Comparison of ENCODE assay signal across 8 cellular contexts in genomic region chr10:109956454-109957091, GRCh38. TPM values are rescaled to one million over a fixed set of nuclear protein-coding genes. Genes with fewer than 3 reads are reported as not detected.
A peak's percentile ranks its signal among the peaks of the same experiment; 100 is the strongest.
DNase-seq lines count a peak whose midpoint lies in the region; ATAC-seq and TF ChIP-seq lines count a peak whose summit lies in the region.

No MANE protein-coding gene starts in this region.

- no peak overlapping the region for H3K27ac ChIP-seq in A673 (ENCODE audit: low read depth, low read length, poor library complexity, severe bottlenecking)

- no peaks in the 10 kb centered on the region for H3K27me3 ChIP-seq in A673 (replicated peaks; ENCODE audit: insufficient read depth, low read depth, low read length, poor library complexity)

- H3K27ac Mint-ChIP-seq in T-helper 17 cell (no peak overlapping the region), glutamatergic neuron (ENCODE audit: unreplicated experiment) (no peak overlapping the region)

- intact Hi-C loops in A673 (cut with micrococcal nuclease; ENCODE audit: unreplicated experiment): no loop called here

- H3K4me3 ChIP-seq in A673 (ENCODE audit: low read depth, low read length, poor library complexity, severe bottlenecking): no peak overlapping the region

- H3K4me1 ChIP-seq in A673 (ENCODE audit: insufficient read depth, low read length, poor library complexity, severe bottlenecking): peaks cover 2% of the 10 kb centered on the region

- no peaks in the 10 kb centered on the region for H3K36me3 ChIP-seq in A673 (ENCODE audit: insufficient read depth, low read length, poor library complexity, severe bottlenecking)

- POLR2A ChIA-PET in A673 (lab: Charles Lee; ENCODE audit: low non-redundant PET): no interaction called here

- H3K36me3 Mint-ChIP-seq in T-helper 17 cell (ENCODE audit: low read depth): no peaks in the 10 kb centered on the region
- H3K36me3 Mint-ChIP-seq in glutamatergic neuron (ENCODE audit: unreplicated experiment): peaks cover 4% of the 10 kb centered on the region

- no TSS peak for BruUV-seq in A673 (replicated peaks; lab: Mats Ljungman, UMichigan)

- no peaks in the 10 kb centered on the region for H3K27me3 Mint-ChIP-seq in T-helper 17 cell
- no peaks in the 10 kb centered on the region for H3K27me3 Mint-ChIP-seq in glutamatergic neuron (ENCODE audit: unreplicated experiment)

- ATAC-seq in GM21723 (IDR thresholded peaks at IDR 0.05; ENCODE audit: unreplicated experiment): peak; percentile 69
- ATAC-seq in T-helper 17 cell: peak; percentile 53

- H3K9me3 ChIP-seq in A673 (ENCODE audit: low read depth, low read length, poor library complexity, severe bottlenecking): no peaks in the 10 kb centered on the region
- no peaks in the 10 kb centered on the region for H3K9me3 ChIP-seq in T-helper 17 cell (ENCODE audit: control insufficient read depth, low read length, poor library complexity, severe bottlenecking)

- DNase-seq in A673 (ENCODE audit: low spot score) (peak; percentile 74), ELF-1 (ENCODE audit: low read depth, low spot score) (peak; percentile 80), HPDE6-E6E7 (ENCODE audit: extremely low spot score) (peak; percentile 19), T-helper 17 cell (no peak), glutamatergic neuron (peak; percentile 41)
- DNase-seq in stimulated activated CD4-positive, alpha-beta T cell treated with anti-CD3 and anti-CD28 coated beads, TNF-alpha, amount 100 ng/mL, for 48 hours (ENCODE audit: low read depth in 3 of 3): peak in 2 of 3 donors; percentile 14 to 15
- no peak for DNase-seq in activated CD4-positive, CD25-positive, alpha-beta regulatory T cell (lab: John Stamatoyannopoulos, UW)

- no peaks in the 10 kb centered on the region for H3K9me3 Mint-ChIP-seq in glutamatergic neuron (ENCODE audit: unreplicated experiment)

- peak; percentile 79 for TF ChIP-seq CTCF in A673 (conservative IDR thresholded peaks at IDR 0.05; ENCODE audit: low read depth, low read length)
- TF ChIP-seq CTCF in glutamatergic neuron (IDR thresholded peaks at IDR 0.05; ENCODE audit: partially characterized antibody, unreplicated experiment): peak; percentile 86

- CTCF ChIA-PET in A673 (lab: Charles Lee): no interaction called here

- peaks cover 4% of the 10 kb centered on the region for H3K4me1 Mint-ChIP-seq in T-helper 17 cell
- H3K4me1 Mint-ChIP-seq in glutamatergic neuron (ENCODE audit: low read depth, unreplicated experiment): peaks cover 12% of the 10 kb centered on the region

- H3K4me3 Mint-ChIP-seq in T-helper 17 cell: no peak overlapping the region
- H3K4me3 Mint-ChIP-seq in glutamatergic neuron (ENCODE audit: unreplicated experiment): peak overlapping the region; percentile 38

RNA-seq across cellular contexts. Expression of gene XPNPEP1, which starts 33.3 kb away (rescaled TPM):
- 65.4 and 72.5 TPM in 2 replicates for total RNA-seq in A673 (2021)
- total RNA-seq in T-helper 17 cell: 10 to 100 TPM; 76.4 to 81.6 TPM
- 51.4 TPM for total RNA-seq in glutamatergic neuron (ENCODE audit: unreplicated experiment)

RNA-seq across cellular contexts. Expression of gene ADD3, which starts 51.2 kb away (rescaled TPM):
- total RNA-seq in A673 (2021): 80.5 and 82.9 TPM in 2 replicates
- 100 to 1,000 TPM; 343 to 351 TPM for total RNA-seq in T-helper 17 cell
- 22.8 TPM for total RNA-seq in glutamatergic neuron (ENCODE audit: unreplicated experiment)

Comparison
In these comparisons a context has a peak if more than half of its experiments do, and no peak if none do; other contexts are left out.
1. DNase-seq: peak in A673 (single experiment), ELF-1 (single experiment), HPDE6-E6E7 (single experiment), glutamatergic neuron (single experiment) and stimulated activated CD4-positive, alpha-beta T cell treated with anti-CD3 and anti-CD28 coated beads, TNF-alpha, amount 100 ng/mL, for 48 hours (2 of 3); none in T-helper 17 cell (0 of 3) and activated CD4-positive, CD25-positive, alpha-beta regulatory T cell (0 of 4).